ENCODE assay signal across 24 cellular contexts in the genomic region with DNA sequence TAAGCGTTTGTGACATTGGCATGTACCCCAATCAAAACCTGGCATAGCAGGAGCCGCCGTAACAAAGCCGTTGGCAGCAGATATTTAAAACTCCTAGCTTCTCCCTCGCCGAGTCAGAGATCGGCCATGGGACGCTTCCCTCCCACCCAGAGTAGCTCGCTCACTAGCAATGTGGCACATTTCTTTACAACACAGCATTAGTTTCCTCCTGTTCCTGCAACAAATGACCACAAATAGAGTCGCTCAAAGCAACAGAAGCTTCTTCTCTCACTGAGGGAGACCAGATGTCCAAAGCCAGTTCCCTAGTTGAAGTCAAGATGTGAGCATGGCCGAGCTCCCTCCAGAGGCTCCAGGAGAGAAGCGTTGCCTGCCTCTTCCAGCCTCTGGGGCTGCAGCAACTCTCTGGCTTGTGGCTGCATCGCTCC.
A peak's percentile ranks its signal among the peaks of the same experiment; 100 is the strongest.
DNase-seq lines count a peak whose midpoint lies in the region; ATAC-seq and TF ChIP-seq lines count a peak whose summit lies in the region.
"Had no signal": no experiment of that assay in that cellular context is flagged by ENCODE, and none has a peak within 500 bp of the region (broad histone marks: within the 10 kb centered on the region; RNA-seq: fewer than 3 reads in every experiment).

No MANE protein-coding gene starts in this region.

- no peak for TF ChIP-seq POLR2A in gastroesophageal sphincter (IDR thresholded peaks at IDR 0.05)

- peak; percentile 71 for DNase-seq in DMS 273 (lab: John Stamatoyannopoulos, UW; ENCODE audit: unreplicated experiment)
- DNase-seq in HT-29 (ENCODE audit: low spot score) = peak; percentile 5
- DNase-seq in RPMI8226 = peak; percentile 64
- DNase-seq in inferior parietal cortex (ENCODE audit: extremely low spot score) = peak; percentile 45
- no peak for DNase-seq in HCEC 1CT
- DNase-seq in stimulated activated CD4-positive, alpha-beta T cell treated with anti-CD3 and anti-CD28 coated beads, Interleukin-12 subunit alpha, Interleukin-12 subunit beta, amount 100 ng/mL, for 4 hours = no peak
- DNase-seq: ACHN; activated CD4-positive, alpha-beta T cell treated with anti-CD3 and anti-CD28 coated beads, Interleukin-2, amount 50 U/mL, for 4 hours; activated CD4-positive, CD25-positive, alpha-beta regulatory T cell; aorta; esophagus squamous epithelium; NCI-H1092 treated with DMSO at 0.1 percent for 48 hours; NCI-H2029 treated with DMSO at 0.1 percent for 48 hours; NCI-H345; Right ventricle myocardium superior; stimulated activated CD8-positive, alpha-beta memory T cell treated with anti-CD3 and anti-CD28 coated beads, Interleukin-4, amount 100 ng/mL, for 48 hours; T1000 had no signal

- H3K9me3 ChIP-seq in gastroesophageal sphincter = no peaks in the 10 kb centered on the region
- H3K9me3 ChIP-seq: esophagus squamous epithelium, prostate gland had no signal

- ATAC-seq in HG02642 (IDR thresholded peaks at IDR 0.05; ENCODE audit: poor library complexity, unreplicated experiment) (no peak), gastroesophageal sphincter (no peak)
- ATAC-seq: activated naive CD4-positive, alpha-beta T cell treated with anti-CD3 and anti-CD28 coated beads, Interleukin-2, amount 50 U/mL, for 72 hours; activated T-helper 17 cell treated with anti-CD3 and anti-CD28 coated beads, Interleukin-2, amount 50 U/mL, for 72 hours; GM12878 had no signal

- H3K27ac ChIP-seq in gastroesophageal sphincter = no peak overlapping the region
- H3K27ac ChIP-seq: esophagus squamous epithelium, neural progenitor cell, prostate gland had no signal

- H3K4me3 ChIP-seq in gastroesophageal sphincter = no peak overlapping the region
- H3K4me3 ChIP-seq: esophagus squamous epithelium, GM12878, neural progenitor cell, prostate gland had no signal

- 76 to 80% methylated on average over 1 to 10 of the region's 13 CpGs for WGBS in gastroesophageal sphincter (ENCODE audit: low coverage in 1 of 2), 2 donors

- no peak for TF ChIP-seq EP300 in gastroesophageal sphincter (IDR thresholded peaks at IDR 0.05)

- H3K4me1 ChIP-seq in gastroesophageal sphincter = no peaks in the 10 kb centered on the region
- H3K4me1 ChIP-seq: prostate gland had no signal

- H3K27me3 ChIP-seq in gastroesophageal sphincter = peaks cover 58% of the 10 kb centered on the region
- H3K27me3 ChIP-seq: neural progenitor cell had no signal

- H3K36me3 ChIP-seq in gastroesophageal sphincter = no peaks in the 10 kb centered on the region
- H3K36me3 ChIP-seq: esophagus squamous epithelium, neural progenitor cell, prostate gland had no signal

- no peak for TF ChIP-seq CTCF in gastroesophageal sphincter (IDR thresholded peaks at IDR 0.05)

Comparison
In these comparisons a context has a peak if more than half of its experiments do, and no peak if none do; other contexts are left out.
1. DNase-seq: peak in DMS 273 (single experiment), HT-29 (single experiment), RPMI8226 (single experiment) and inferior parietal cortex (single experiment); none in HCEC 1CT (single experiment) and stimulated activated CD4-positive, alpha-beta T cell treated with anti-CD3 and anti-CD28 coated beads, Interleukin-12 subunit alpha, Interleukin-12 subunit beta, amount 100 ng/mL, for 4 hours (single experiment).